16 cellular contexts compared by ENCODE assay signal in the genomic region with DNA sequence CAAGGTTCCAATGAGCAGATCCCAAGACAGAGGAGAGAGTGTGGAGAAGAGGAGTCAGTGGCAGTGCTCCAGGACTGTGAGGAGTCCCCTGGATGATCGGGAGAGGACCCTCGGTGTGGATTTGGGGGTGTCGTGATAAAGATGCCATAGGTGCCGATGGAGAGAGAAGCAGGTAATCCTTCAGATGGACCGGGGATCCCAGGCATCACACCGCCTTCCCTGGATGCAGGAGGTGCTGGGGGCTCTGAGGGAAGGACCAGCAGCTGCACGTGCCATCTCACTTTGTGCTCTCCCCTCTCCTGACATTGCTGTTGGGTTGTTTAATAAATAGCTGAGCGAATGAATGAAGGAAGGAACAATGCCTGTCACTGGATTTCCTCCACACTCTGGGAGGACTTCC.
"Had no signal": no experiment of that assay in that cellular context is flagged by ENCODE, and none has a peak within 500 bp of the region (broad histone marks: within the 10 kb centered on the region; RNA-seq: fewer than 3 reads in every experiment).

No MANE protein-coding gene starts in this region.

- H3K4me3 ChIP-seq: MG63 had no signal

- H3K9me3 ChIP-seq: MG63 had no signal

- DNase-seq: IMR-90, Karpas-422, KG1, MG63, NCI-H1092, NCI-H1417 treated with DMSO at 0.1 percent for 48 hours, NCI-H1694 treated with DMSO at 0.1 percent for 48 hours, NCI-H1930, NCI-H2107, NCI-H2227 treated with DMSO at 0.1 percent for 48 hours, NCI-H524 treated with DMSO at 0.1 percent for 48 hours had no signal

- H3K36me3 ChIP-seq: MG63 had no signal

- ATAC-seq: HepG2, Panc1, PC-3, SK-N-SH treated with all-trans-retinoic acid at 6 μM for 48 hours had no signal

- H3K27ac ChIP-seq: RWPE1 had no signal

- H3K27me3 ChIP-seq: MG63 had no signal
